17 cellular contexts compared by ENCODE assay signal in the genomic region with DNA sequence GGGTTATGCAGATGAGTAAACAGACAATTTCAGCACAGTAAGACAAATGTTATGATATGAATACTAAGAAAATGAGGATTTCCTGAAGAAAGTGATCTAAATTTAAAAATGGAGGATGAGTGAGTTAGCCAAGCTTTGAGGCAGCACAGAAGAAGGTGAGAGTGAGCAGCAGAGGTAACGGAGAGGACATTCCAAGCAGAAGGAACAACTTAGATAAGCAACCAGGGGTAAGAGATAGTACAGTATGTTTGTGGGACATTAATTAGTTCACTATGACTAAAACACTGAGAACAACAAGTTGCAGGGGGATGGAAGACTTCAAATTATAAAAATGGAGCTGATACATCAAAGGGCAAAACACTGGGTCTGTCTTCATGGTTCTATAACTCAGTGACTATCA. TPM values are rescaled to one million over a fixed set of nuclear protein-coding genes. Genes with fewer than 3 reads are reported as not detected.
DNase-seq lines count a peak whose midpoint lies in the region; ATAC-seq and TF ChIP-seq lines count a peak whose summit lies in the region.
"Had no signal": no experiment of that assay in that cellular context is flagged by ENCODE, and none has a peak within 500 bp of the region (broad histone marks: within the 10 kb centered on the region; RNA-seq: fewer than 3 reads in every experiment).

No MANE protein-coding gene starts in this region.

- H3K4me3 ChIP-seq in HEK293 (ENCODE audit: low read depth, low read length) (no peak overlapping the region), heart right ventricle (no peak overlapping the region)

- H3K27ac Mint-ChIP-seq in activated naive CD8-positive, alpha-beta T cell: peak overlapping the region; percentile 17
- no peak overlapping the region for H3K27ac Mint-ChIP-seq in activated naive CD8-positive, alpha-beta T cell treated with anti-CD3 and anti-CD28 coated beads, Interleukin-2, amount 50 U/mL, for 24 hours
- peak overlapping the region in 4 of 6 donors; percentile 3 to 41 (median 12) for H3K27ac Mint-ChIP-seq in immature natural killer cell
- peak overlapping the region; percentile 12 for H3K27ac Mint-ChIP-seq in stimulated activated memory B cell treated with anti-CD40 and anti-IgM and Interleukin-4, amounts not matched to agents 10 μg/mL and 1 μg/mL and 100 μg/mL, for 72 hours

- WGBS in heart right ventricle, 2 donors: 70 to 85% methylated on average over 1 of the region's 1 CpG

- H3K9me3 Mint-ChIP-seq in activated naive CD8-positive, alpha-beta T cell (ENCODE audit: low read depth): no peaks in the 10 kb centered on the region
- no peaks in the 10 kb centered on the region for H3K9me3 Mint-ChIP-seq in activated naive CD8-positive, alpha-beta T cell treated with anti-CD3 and anti-CD28 coated beads, Interleukin-2, amount 50 U/mL, for 24 hours
- no peaks in the 10 kb centered on the region for H3K9me3 Mint-ChIP-seq in immature natural killer cell
- no peaks in the 10 kb centered on the region for H3K9me3 Mint-ChIP-seq in stimulated activated memory B cell treated with anti-CD40 and anti-IgM and Interleukin-4, amounts not matched to agents 10 μg/mL and 1 μg/mL and 100 μg/mL, for 72 hours
- H3K9me3 Mint-ChIP-seq: CD8-positive, alpha-beta T cell; IgD-negative memory B cell had no signal

- TF ChIP-seq CTCF in HEK293 (tag by site-specific recombination; IDR thresholded peaks at IDR 0.05) (no peak), heart right ventricle (IDR thresholded peaks at IDR 0.05) (no peak)

- H3K27me3 ChIP-seq in heart right ventricle: no peaks in the 10 kb centered on the region

- H3K9me3 ChIP-seq in HEK293 (ENCODE audit: control insufficient read depth, insufficient read depth, low read depth, low read length) (no peaks in the 10 kb centered on the region), heart right ventricle (no peaks in the 10 kb centered on the region)

- intact Hi-C loops in heart right ventricle (cut with DNase I): no loop called here

- no peak for ATAC-seq in activated naive CD8-positive, alpha-beta T cell treated with anti-CD3 and anti-CD28 coated beads, Interleukin-2, amount 50 U/mL, for 24 hours
- ATAC-seq in stimulated activated memory B cell treated with anti-CD40 and anti-IgM and Interleukin-4, amounts not matched to agents 10 μg/mL and 1 μg/mL and 100 μg/mL, for 72 hours: no peak
- ATAC-seq in HG03175 (IDR thresholded peaks at IDR 0.05; ENCODE audit: unreplicated experiment): no peak
- ATAC-seq in heart right ventricle: no peak
- ATAC-seq: CD8-positive, alpha-beta T cell had no signal

- no peak for DNase-seq in activated naive CD8-positive, alpha-beta T cell treated with anti-CD3 and anti-CD28 coated beads, Interleukin-2, amount 50 U/mL, for 24 hours
- no peak for DNase-seq in immature natural killer cell
- no peak for DNase-seq in activated CD8-positive, alpha-beta memory T cell treated with anti-CD3 and anti-CD28 coated beads, Interleukin-2, amount 50 U/mL, for 48 hours
- DNase-seq in heart right ventricle: no peak
- DNase-seq: ACHN; CD8-positive, alpha-beta T cell; H7; MV-4-11; NCI-H1417 treated with DMSO at 0.1 percent for 48 hours; NCI-H2029 treated with DMSO at 0.1 percent for 48 hours; NCI-H510A treated with DMSO at 0.1 percent for 48 hours; SHP77 treated with DMSO at 0.1 percent for 48 hours had no signal

- no peaks in the 10 kb centered on the region for H3K27me3 Mint-ChIP-seq in activated naive CD8-positive, alpha-beta T cell
- H3K27me3 Mint-ChIP-seq in activated naive CD8-positive, alpha-beta T cell treated with anti-CD3 and anti-CD28 coated beads, Interleukin-2, amount 50 U/mL, for 24 hours: no peaks in the 10 kb centered on the region
- peaks cover 0 to 6% (median 0%) of the 10 kb centered on the region in 3 donors for H3K27me3 Mint-ChIP-seq in immature natural killer cell (ENCODE audit: low read depth in 3 of 3)
- H3K27me3 Mint-ChIP-seq in stimulated activated memory B cell treated with anti-CD40 and anti-IgM and Interleukin-4, amounts not matched to agents 10 μg/mL and 1 μg/mL and 100 μg/mL, for 72 hours: no peaks in the 10 kb centered on the region
- H3K27me3 Mint-ChIP-seq: IgD-negative memory B cell had no signal

- H3K27ac ChIP-seq in HEK293 (ENCODE audit: extremely low read depth, low read depth, low read length) (no peak overlapping the region), heart right ventricle (no peak overlapping the region)

- H3K4me1 Mint-ChIP-seq in activated naive CD8-positive, alpha-beta T cell (ENCODE audit: low read depth): peaks cover 38% of the 10 kb centered on the region
- H3K4me1 Mint-ChIP-seq in activated naive CD8-positive, alpha-beta T cell treated with anti-CD3 and anti-CD28 coated beads, Interleukin-2, amount 50 U/mL, for 24 hours: peaks cover 37% of the 10 kb centered on the region
- peaks cover 18 to 33% of the 10 kb centered on the region in 2 donors for H3K4me1 Mint-ChIP-seq in immature natural killer cell
- H3K4me1 Mint-ChIP-seq in stimulated activated memory B cell treated with anti-CD40 and anti-IgM and Interleukin-4, amounts not matched to agents 10 μg/mL and 1 μg/mL and 100 μg/mL, for 72 hours: peaks cover 26% of the 10 kb centered on the region

- CTCF ChIA-PET in HEK293 (lab: Yijun Ruan, JAX): no interaction called here

- POLR2A ChIA-PET in HEK293 (lab: Yijun Ruan, JAX): interaction anchor here (0.6 kb wide), 2 partner anchors 118 to 1980 kb away, joined by 4 to 6 read pairs; no protein-coding TSS in a partner anchor

- H3K36me3 ChIP-seq in HEK293 (ENCODE audit: control insufficient read depth in 2 of 2, insufficient read depth in 1 of 2, low read length in 2 of 2) (peaks cover 31 to 65% of the 10 kb centered on the region in 2 experiments), heart right ventricle (peaks cover 0 to 95% (median 8%) of the 10 kb centered on the region in 9 donors)

- peaks cover 15% of the 10 kb centered on the region for H3K36me3 Mint-ChIP-seq in activated naive CD8-positive, alpha-beta T cell
- peaks cover 34% of the 10 kb centered on the region for H3K36me3 Mint-ChIP-seq in activated naive CD8-positive, alpha-beta T cell treated with anti-CD3 and anti-CD28 coated beads, Interleukin-2, amount 50 U/mL, for 24 hours (ENCODE audit: low read depth)
- peaks cover 15 to 22% (median 19%) of the 10 kb centered on the region in 3 donors for H3K36me3 Mint-ChIP-seq in immature natural killer cell
- peaks cover 53% of the 10 kb centered on the region for H3K36me3 Mint-ChIP-seq in stimulated activated memory B cell treated with anti-CD40 and anti-IgM and Interleukin-4, amounts not matched to agents 10 μg/mL and 1 μg/mL and 100 μg/mL, for 72 hours

- H3K4me3 Mint-ChIP-seq in activated naive CD8-positive, alpha-beta T cell: no peak overlapping the region
- no peak overlapping the region for H3K4me3 Mint-ChIP-seq in activated naive CD8-positive, alpha-beta T cell treated with anti-CD3 and anti-CD28 coated beads, Interleukin-2, amount 50 U/mL, for 24 hours
- H3K4me3 Mint-ChIP-seq in immature natural killer cell: no peak overlapping the region
- H3K4me3 Mint-ChIP-seq in stimulated activated memory B cell treated with anti-CD40 and anti-IgM and Interleukin-4, amounts not matched to agents 10 μg/mL and 1 μg/mL and 100 μg/mL, for 72 hours: no peak overlapping the region
- H3K4me3 Mint-ChIP-seq: CD8-positive, alpha-beta T cell; IgD-negative memory B cell had no signal

- H3K4me1 ChIP-seq in HEK293 (ENCODE audit: control insufficient read depth, insufficient read depth, low read length) (no peaks in the 10 kb centered on the region), heart right ventricle (peaks cover 0 to 24% (median 10%) of the 10 kb centered on the region in 9 donors)

TF ChIP-seq in HEK293, 187 proteins besides CTCF, POLR2A, EP300 and RAD21:
- TF ChIP-seq PRDM1 (tag by site-specific recombination; IDR thresholded peaks at IDR 0.05) (peak; percentile 38; the same call in 1 of the 2 replicates), ZNF19 (tag by site-specific recombination; IDR thresholded peaks at IDR 0.05; ENCODE audit: low read depth) (no peak)
TF ChIP-seq in HEK293: peak in this region for 1.

RNA-seq across cellular contexts. Expression of a gene that starts 22.8 kb away (rescaled TPM):
- polyA plus RNA-seq in immature natural killer cell (10 to 100 TPM; 34.3 to 56.6 (median 42.0) TPM), heart right ventricle (10 to 100 TPM in 1 of 2 donors, 1 to 10 TPM in 1; 6.4 to 13.8 TPM)
- 10 to 100 TPM; 16.7 to 20.8 (median 18.8) TPM for total RNA-seq in heart right ventricle

RNA-seq across cellular contexts. Expression of a gene that starts 22.9 kb away (rescaled TPM):
- 1 to 10 TPM in 1 of 3 donors, under 1 TPM in 2; 0.46 to 1.2 (median 0.58) TPM for polyA plus RNA-seq in immature natural killer cell
- under 1 TPM in 8 of 10 donors, not detected in 2; 0.08 to 0.90 (median 0.20) TPM for total RNA-seq in heart right ventricle
- polyA plus RNA-seq in heart right ventricle: under 1 TPM in 1 of 2 donors, not detected in 1; 0.28 TPM
